2 cellular contexts compared by ENCODE assay signal in the genomic region with DNA sequence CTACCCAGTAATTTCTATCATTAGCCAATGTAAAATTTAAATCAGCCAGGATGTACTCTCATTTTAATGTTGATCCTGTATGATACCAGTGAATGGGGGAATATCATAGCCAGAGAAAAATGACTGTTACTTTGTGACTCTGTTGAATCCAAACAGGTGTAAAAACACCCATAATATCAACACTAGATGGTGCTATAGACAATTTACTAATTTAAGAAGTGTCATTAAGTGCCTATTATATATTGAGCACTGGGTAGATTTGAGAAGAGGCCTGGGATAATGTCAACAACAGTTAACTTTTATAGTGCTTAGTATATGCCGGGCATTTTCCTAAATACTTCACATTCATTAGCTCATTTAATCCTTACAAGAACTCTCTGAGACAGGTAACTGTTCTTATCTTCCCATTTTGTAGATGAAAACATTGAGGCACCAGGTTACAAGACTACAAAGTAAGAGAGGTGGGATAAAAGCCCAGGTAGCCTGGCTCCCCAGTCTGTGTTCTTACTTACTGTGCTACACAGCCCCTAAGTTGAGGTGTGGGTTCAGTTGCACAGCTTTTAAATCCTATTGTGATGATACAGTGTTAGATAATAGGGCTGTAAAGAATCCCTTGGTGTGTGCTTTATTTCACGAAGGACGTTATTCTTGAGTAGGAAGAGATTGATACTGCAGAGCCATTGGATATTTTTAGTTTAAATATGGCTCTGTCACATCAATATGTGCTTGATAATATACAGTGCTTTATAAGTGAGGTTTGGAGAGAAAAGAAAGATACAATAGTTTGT.
TF ChIP-seq lines count a peak whose summit lies in the region.

No MANE protein-coding gene starts in this region.

TF ChIP-seq in HCT116, 20 proteins besides CTCF, POLR2A, EP300 and RAD21 (continued from another document):
- TF ChIP-seq REST (IDR thresholded peaks at IDR 0.05; ENCODE audit: low read depth): no peak
- no peak for TF ChIP-seq ZNF274 (IDR thresholded peaks at IDR 0.05; ENCODE audit: low read depth, low read length)
- TF ChIP-seq EZH2 (IDR thresholded peaks at IDR 0.05): no peak
- no peak for TF ChIP-seq ZFX (IDR thresholded peaks at IDR 0.05)
- TF ChIP-seq ELF1 (IDR thresholded peaks at IDR 0.05; ENCODE audit: borderline replicate concordance, low read depth): no peak

TF ChIP-seq in K562, 482 proteins besides CTCF, POLR2A, EP300 and RAD21 (continued from another document):
- TF ChIP-seq, protein P1, sequence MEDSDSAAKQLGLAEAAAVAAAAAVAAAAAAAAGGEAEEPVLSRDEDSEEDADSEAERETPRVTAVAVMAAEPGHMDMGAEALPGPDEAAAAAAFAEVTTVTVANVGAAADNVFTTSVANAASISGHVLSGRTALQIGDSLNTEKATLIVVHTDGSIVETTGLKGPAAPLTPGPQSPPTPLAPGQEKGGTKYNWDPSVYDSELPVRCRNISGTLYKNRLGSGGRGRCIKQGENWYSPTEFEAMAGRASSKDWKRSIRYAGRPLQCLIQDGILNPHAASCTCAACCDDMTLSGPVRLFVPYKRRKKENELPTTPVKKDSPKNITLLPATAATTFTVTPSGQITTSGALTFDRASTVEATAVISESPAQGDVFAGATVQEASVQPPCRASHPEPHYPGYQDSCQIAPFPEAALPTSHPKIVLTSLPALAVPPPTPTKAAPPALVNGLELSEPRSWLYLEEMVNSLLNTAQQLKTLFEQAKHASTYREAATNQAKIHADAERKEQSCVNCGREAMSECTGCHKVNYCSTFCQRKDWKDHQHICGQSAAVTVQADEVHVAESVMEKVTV (CRISPR knock-in tag; IDR thresholded peaks at IDR 0.05): peak; percentile 52; the same call in 1 of the 2 replicates
- TF ChIP-seq BRF1 (IDR thresholded peaks at IDR 0.05; ENCODE audit: borderline replicate concordance, extremely low read depth, insufficient read length): no peak
- no peak for TF ChIP-seq CEBPG (CRISPR knock-in tag; IDR thresholded peaks at IDR 0.05)
- TF ChIP-seq CEBPG (tag; conservative IDR thresholded peaks at IDR 0.05 in 1 of 2, IDR thresholded peaks at IDR 0.05 in 1 of 2): no peak
- 0 out of 2 replicates have a peak, but pooled peaks have one; percentile 5 for TF ChIP-seq VEZF1 (CRISPR knock-in tag; IDR thresholded peaks at IDR 0.05)
- TF ChIP-seq SMC3 (conservative IDR thresholded peaks at IDR 0.05; ENCODE audit: insufficient read depth, low read depth, low read length): 0 out of 2 replicates have a peak, but pooled peaks have one; percentile 10
- no peak for TF ChIP-seq FOXA3 (CRISPR knock-in tag; conservative IDR thresholded peaks at IDR 0.05 in 1 of 2, IDR thresholded peaks at IDR 0.05 in 1 of 2)
- TF ChIP-seq RBM25 (IDR thresholded peaks at IDR 0.05; ENCODE audit: low read depth, low read length, severe bottlenecking): peak; percentile 84
- TF ChIP-seq GTF2F1 (IDR thresholded peaks at IDR 0.05; ENCODE audit: low read depth, low read length): no peak
- TF ChIP-seq ATF1 (CRISPR knock-in tag; IDR thresholded peaks at IDR 0.05): no peak
- TF ChIP-seq ATF1 (tag; IDR thresholded peaks at IDR 0.05): 0 out of 2 replicates have a peak, but pooled peaks have one; percentile 7
- peak; percentile 74 for TF ChIP-seq DACH1 (IDR thresholded peaks at IDR 0.05; ENCODE audit: partially characterized antibody)
- no peak for TF ChIP-seq ZNF143 (CRISPR knock-in tag; IDR thresholded peaks at IDR 0.05)
- TF ChIP-seq KDM1A (IDR thresholded peaks at IDR 0.05): peak; percentile 36 to 53; a peak in 2 of 4 replicates
- TF ChIP-seq RCOR1 (IDR thresholded peaks at IDR 0.05; ENCODE audit: borderline replicate concordance in 1 of 2, low read depth in 2 of 2, low read length in 2 of 2): peak in 1 of 2 experiments; percentile 49; a peak in 1 of 4 replicates
- TF ChIP-seq ETV1 (tag; conservative IDR thresholded peaks at IDR 0.05; ENCODE audit: low read depth): 0 out of 2 replicates have a peak, but pooled peaks have one; percentile 17
- no peak for TF ChIP-seq TFE3 (CRISPR knock-in tag; IDR thresholded peaks at IDR 0.05)
- TF ChIP-seq CHD4 (IDR thresholded peaks at IDR 0.05; ENCODE audit: insufficient read depth, insufficient replicate concordance, low read depth, low read length, poor library complexity, severe bottlenecking): peak; percentile 68
- TF ChIP-seq ADNP (tag; IDR thresholded peaks at IDR 0.05): peak; percentile 90
